Comparison of ENCODE assay signal across 32 cellular contexts in the genomic region with DNA sequence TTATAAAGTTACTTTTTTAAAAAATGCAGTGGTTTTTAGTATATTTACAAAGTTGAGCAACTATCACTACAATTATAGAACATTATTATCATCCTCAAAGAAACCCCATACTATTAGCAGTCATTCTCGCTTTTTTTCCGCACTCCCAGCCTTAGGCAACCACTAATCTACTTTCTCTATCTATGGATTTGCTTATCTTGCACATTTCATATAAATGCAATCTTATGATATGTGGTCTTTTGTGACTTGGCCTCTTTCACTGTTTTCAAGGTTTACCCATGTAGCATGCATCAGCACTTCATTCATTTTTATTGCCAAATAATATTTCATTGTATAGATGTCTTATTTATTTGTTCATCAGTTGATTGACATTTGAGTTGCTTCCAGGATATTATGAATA.
"Had no signal": no experiment of that assay in that cellular context is flagged by ENCODE, and none has a peak within 500 bp of the region (broad histone marks: within the 10 kb centered on the region; RNA-seq: fewer than 3 reads in every experiment).

No MANE protein-coding gene starts in this region.

- H3K27me3 ChIP-seq: adrenal gland, ascending aorta, colonic mucosa, esophagus squamous epithelium, ovary, sigmoid colon, stomach, tibial artery had no signal

- H3K4me1 Mint-ChIP-seq: naive B cell had no signal

- H3K4me1 ChIP-seq: adrenal gland, ascending aorta, colonic mucosa, prostate gland, sigmoid colon, stomach, tibial artery, upper lobe of right lung had no signal

- H3K36me3 Mint-ChIP-seq: activated naive CD4-positive, alpha-beta T cell treated with anti-CD3 and anti-CD28 coated beads, Interleukin-2, amount 50 U/mL, for 72 hours; brain; naive B cell; stimulated activated naive B cell treated with anti-CD40 and anti-IgM and Interleukin-4, amounts not matched to agents 10 μg/mL and 1 μg/mL and 100 μg/mL, for 72 hours had no signal

- H3K27ac ChIP-seq: adrenal gland, ascending aorta, cardiac muscle cell, colonic mucosa, epithelial cell of prostate, esophagus squamous epithelium, ovary, prostate gland, sigmoid colon, stomach, tibial artery, upper lobe of right lung had no signal

- FAIRE-seq: endometrium, frontal cortex, keratinocyte had no signal

- H3K27ac Mint-ChIP-seq: activated naive CD4-positive, alpha-beta T cell treated with anti-CD3 and anti-CD28 coated beads, Interleukin-2, amount 50 U/mL, for 72 hours; activated T-cell treated with anti-CD3 and anti-CD28 coated beads, Interleukin-2, amount 50 U/mL, for 72 hours; brain; stimulated activated naive B cell treated with anti-CD40 and anti-IgM and Interleukin-4, amounts not matched to agents 10 μg/mL and 1 μg/mL and 100 μg/mL, for 72 hours; T-helper 2 cell treated with Interferon-gamma antibody and Interleukin-4, amounts not matched to agents 5 μg/mL and 100 μg/mL, for 36 hours had no signal

- DNase-seq: activated CD4-positive, alpha-beta T cell treated with anti-CD3 and anti-CD28 coated beads for 4 hours; activated CD4-positive, alpha-beta T cell treated with anti-CD3 and anti-CD28 coated beads, Interleukin-2, amount 50 U/mL, for 4 hours; activated CD4-positive, CD25-positive, alpha-beta regulatory T cell; activated naive CD4-positive, alpha-beta T cell; activated T-cell treated with anti-CD3 and anti-CD28 coated beads for 4 hours; activated T-cell treated with anti-CD3 and anti-CD28 coated beads, Interleukin-2, amount 50 U/mL, for 72 hours; adrenal gland; cerebellar nuclear complex; colonic mucosa; effector CD8-positive, alpha-beta T cell; esophagus squamous epithelium; left colon; naive B cell; ovary; retina; sigmoid colon; stimulated activated CD4-positive, alpha-beta T cell treated with anti-CD3 and anti-CD28 coated beads, Interleukin-15, amount 100 ng/mL, for 24 hours; stimulated activated CD4-positive, alpha-beta T cell treated with anti-CD3 and anti-CD28 coated beads, Interleukin-2, amount 100 ng/mL, for 24 hours; stimulated activated naive B cell treated with anti-CD40 and anti-IgM and Interleukin-4, amounts not matched to agents 10 μg/mL and 1 μg/mL and 100 μg/mL, for 72 hours; stomach; tibial artery; upper lobe of right lung had no signal

- H3K9me3 ChIP-seq: adrenal gland, ascending aorta, colonic mucosa, esophagus squamous epithelium, ovary, prostate gland, sigmoid colon, stomach, tibial artery, upper lobe of right lung had no signal

- H3K9me3 Mint-ChIP-seq: activated naive CD4-positive, alpha-beta T cell treated with anti-CD3 and anti-CD28 coated beads, Interleukin-2, amount 50 U/mL, for 72 hours; activated T-cell treated with anti-CD3 and anti-CD28 coated beads, Interleukin-2, amount 50 U/mL, for 72 hours; naive B cell; stimulated activated naive B cell treated with anti-CD40 and anti-IgM and Interleukin-4, amounts not matched to agents 10 μg/mL and 1 μg/mL and 100 μg/mL, for 72 hours; T-helper 2 cell treated with Interferon-gamma antibody and Interleukin-4, amounts not matched to agents 5 μg/mL and 100 μg/mL, for 36 hours had no signal

- ATAC-seq: left colon; stimulated activated naive B cell treated with anti-CD40 and anti-IgM and Interleukin-4, amounts not matched to agents 10 μg/mL and 1 μg/mL and 100 μg/mL, for 72 hours; upper lobe of right lung had no signal

- H3K36me3 ChIP-seq: adrenal gland, ascending aorta, cardiac muscle cell, colonic mucosa, esophagus squamous epithelium, ovary, prostate gland, sigmoid colon, stomach, tibial artery, upper lobe of right lung had no signal

- H3K27me3 Mint-ChIP-seq: stimulated activated naive B cell treated with anti-CD40 and anti-IgM and Interleukin-4, amounts not matched to agents 10 μg/mL and 1 μg/mL and 100 μg/mL, for 72 hours had no signal

- H3K4me3 Mint-ChIP-seq: activated T-cell treated with anti-CD3 and anti-CD28 coated beads, Interleukin-2, amount 50 U/mL, for 72 hours; brain; naive B cell; stimulated activated naive B cell treated with anti-CD40 and anti-IgM and Interleukin-4, amounts not matched to agents 10 μg/mL and 1 μg/mL and 100 μg/mL, for 72 hours; T-helper 2 cell treated with Interferon-gamma antibody and Interleukin-4, amounts not matched to agents 5 μg/mL and 100 μg/mL, for 36 hours had no signal

- H3K4me3 ChIP-seq: adrenal gland, ascending aorta, cardiac muscle cell, colonic mucosa, esophagus squamous epithelium, ovary, prostate gland, sigmoid colon, stomach, tibial artery, upper lobe of right lung had no signal
